ENCODE assay signal across 16 cellular contexts in the genomic region with DNA sequence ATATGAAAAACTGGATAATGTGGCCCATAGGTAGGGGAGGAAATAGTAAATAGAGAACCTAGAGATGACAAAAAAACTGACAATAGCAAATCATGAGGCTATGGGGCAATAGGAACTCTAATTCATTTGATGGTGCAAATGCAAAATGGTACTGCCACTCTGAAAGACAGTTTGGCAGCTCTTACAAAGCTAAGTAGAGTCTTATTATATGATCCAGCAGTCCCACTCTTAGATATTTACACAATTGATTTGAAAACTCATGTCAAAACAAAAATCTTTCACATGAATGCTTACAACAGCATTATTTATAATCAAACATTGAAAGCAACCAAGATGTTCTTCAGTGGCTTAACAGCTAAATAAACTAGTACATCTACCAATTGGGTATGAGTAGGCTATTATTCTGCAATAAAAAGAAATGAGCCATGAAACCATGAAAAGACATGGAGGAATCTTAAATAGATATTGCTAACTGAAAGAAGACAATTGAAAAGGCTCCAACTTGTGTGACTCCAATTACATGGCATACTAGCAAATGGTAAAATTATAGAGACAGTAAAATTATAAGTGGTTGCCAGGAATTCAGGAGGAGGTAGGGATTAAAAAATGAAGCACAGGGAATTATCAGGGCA.
"Had no signal": no experiment of that assay in that cellular context is flagged by ENCODE, and none has a peak within 500 bp of the region (broad histone marks: within the 10 kb centered on the region; RNA-seq: fewer than 3 reads in every experiment).

No MANE protein-coding gene starts in this region.

- H3K4me3 ChIP-seq: colonic mucosa, psoas muscle had no signal

- H3K27ac ChIP-seq: colonic mucosa, psoas muscle had no signal

- H3K9me3 ChIP-seq: colonic mucosa, psoas muscle had no signal

- H3K27me3 ChIP-seq: colonic mucosa had no signal

- H3K36me3 ChIP-seq: colonic mucosa had no signal

- H3K4me1 ChIP-seq: colonic mucosa, psoas muscle had no signal

- DNase-seq: activated CD4-positive, alpha-beta T cell treated with anti-CD3 and anti-CD28 coated beads, Interleukin-2, amount 50 U/mL, for 1 hour; activated CD4-positive, CD25-positive, alpha-beta regulatory T cell; activated T-cell treated with anti-CD3 and anti-CD28 coated beads for 4 hours; caudate nucleus; colonic mucosa; effector CD8-positive, alpha-beta T cell; foreskin melanocyte; head of caudate nucleus; mammary epithelial cell; nephron progenitor cell; psoas muscle; stimulated activated CD4-positive, alpha-beta T cell treated with anti-CD3 and anti-CD28 coated beads, Interleukin-12 subunit alpha, Interleukin-12 subunit beta, amount 100 ng/mL, for 4 hours; stimulated activated naive CD4-positive, alpha-beta T cell; substantia nigra; trophoblast cell had no signal

- ATAC-seq: activated T-helper 17 cell treated with anti-CD3 and anti-CD28 coated beads, Interleukin-2, amount 50 U/mL, for 72 hours; psoas muscle had no signal
